Comparison of ENCODE assay signal across 16 cellular contexts in the genomic region with DNA sequence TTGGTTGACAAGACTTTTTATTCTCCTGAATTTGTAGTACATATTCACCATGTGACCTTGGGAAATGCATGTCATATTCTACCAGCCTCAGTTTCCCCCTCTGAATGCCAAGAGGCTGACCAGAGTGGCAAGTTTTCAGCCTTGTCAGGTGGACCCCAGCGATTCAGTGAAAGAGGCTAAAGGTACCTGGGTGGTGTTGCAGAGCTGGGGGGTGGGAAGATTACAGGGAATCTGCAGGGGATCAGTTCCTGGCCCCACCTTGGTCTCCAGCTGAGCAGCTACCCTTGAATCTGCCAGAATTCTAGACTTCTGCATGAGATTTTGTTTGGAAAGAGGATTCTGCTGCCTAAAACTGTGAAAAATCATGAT. TPM values are rescaled to one million over a fixed set of nuclear protein-coding genes. Genes with fewer than 3 reads are reported as not detected.
DNase-seq lines count a peak whose midpoint lies in the region; ATAC-seq and TF ChIP-seq lines count a peak whose summit lies in the region.
"Had no signal": no experiment of that assay in that cellular context is flagged by ENCODE, and none has a peak within 500 bp of the region (broad histone marks: within the 10 kb centered on the region; RNA-seq: fewer than 3 reads in every experiment).

No MANE protein-coding gene starts in this region.

- H3K4me3 Mint-ChIP-seq in activated CD8-positive, alpha-beta memory T cell treated with anti-CD3 and anti-CD28 coated beads, Interleukin-2, amount 10 ng/mL, durations not matched to agents 7 days and 5 days: peak overlapping the region; percentile 58
- H3K4me3 Mint-ChIP-seq in CD4-positive, alpha-beta T cell: peak overlapping the region; percentile 58
- H3K4me3 Mint-ChIP-seq in activated CD4-positive, alpha-beta memory T cell treated with anti-CD3 and anti-CD28 coated beads for 36 hours: peak overlapping the region; percentile 6
- no peak overlapping the region for H3K4me3 Mint-ChIP-seq in memory B cell
- H3K4me3 Mint-ChIP-seq: GM23338 had no signal

- ATAC-seq in activated CD8-positive, alpha-beta memory T cell treated with anti-CD3 and anti-CD28 coated beads, Interleukin-2, amount 10 ng/mL, durations not matched to agents 7 days and 5 days: no peak
- no peak for ATAC-seq in CD4-positive, alpha-beta T cell (ENCODE audit: poor library complexity)
- no peak for ATAC-seq in memory B cell (ENCODE audit: low read depth)
- no peak for ATAC-seq in HG03280 (IDR thresholded peaks at IDR 0.05; ENCODE audit: unreplicated experiment)
- ATAC-seq: GM23338 had no signal

- H3K9me3 ChIP-seq in CD4-positive, alpha-beta T cell (ENCODE audit: control insufficient read depth, low read length): no peaks in the 10 kb centered on the region
- H3K9me3 ChIP-seq: body of pancreas, esophagus muscularis mucosa, lower lobe of right lung had no signal

- peaks cover 26% of the 10 kb centered on the region for H3K4me1 Mint-ChIP-seq in activated CD8-positive, alpha-beta memory T cell treated with anti-CD3 and anti-CD28 coated beads, Interleukin-2, amount 10 ng/mL, durations not matched to agents 7 days and 5 days
- peaks cover 65% of the 10 kb centered on the region for H3K4me1 Mint-ChIP-seq in CD4-positive, alpha-beta T cell (ENCODE audit: low read depth)
- peaks cover 66% of the 10 kb centered on the region for H3K4me1 Mint-ChIP-seq in activated CD4-positive, alpha-beta memory T cell treated with anti-CD3 and anti-CD28 coated beads for 36 hours (ENCODE audit: low read depth)
- peaks cover 35% of the 10 kb centered on the region for H3K4me1 Mint-ChIP-seq in memory B cell
- H3K4me1 Mint-ChIP-seq: GM23338 had no signal

- peaks cover 7% of the 10 kb centered on the region for H3K36me3 Mint-ChIP-seq in activated CD8-positive, alpha-beta memory T cell treated with anti-CD3 and anti-CD28 coated beads, Interleukin-2, amount 10 ng/mL, durations not matched to agents 7 days and 5 days
- H3K36me3 Mint-ChIP-seq in CD4-positive, alpha-beta T cell (ENCODE audit: low read depth): no peaks in the 10 kb centered on the region
- H3K36me3 Mint-ChIP-seq in activated CD4-positive, alpha-beta memory T cell treated with anti-CD3 and anti-CD28 coated beads for 36 hours: no peaks in the 10 kb centered on the region
- no peaks in the 10 kb centered on the region for H3K36me3 Mint-ChIP-seq in memory B cell
- H3K36me3 Mint-ChIP-seq: stimulated activated naive B cell treated with anti-CD40 and anti-IgM and Interleukin-4, amounts not matched to agents 10 μg/mL and 1 μg/mL and 100 μg/mL, for 72 hours had no signal

- no peak for DNase-seq in activated CD8-positive, alpha-beta memory T cell treated with anti-CD3 and anti-CD28 coated beads, Interleukin-2, amount 10 ng/mL, durations not matched to agents 7 days and 5 days
- no peak for DNase-seq in activated CD8-positive, alpha-beta memory T cell treated with anti-CD3 and anti-CD28 coated beads for 24 hours
- DNase-seq in CD4-positive, alpha-beta T cell: no peak
- DNase-seq in activated CD4-positive, alpha-beta memory T cell treated with anti-CD3 and anti-CD28 coated beads for 36 hours: no peak
- DNase-seq in memory B cell (ENCODE audit: low spot score in 2 of 2) (no peak), NCI-H1417 (lab: John Stamatoyannopoulos, UW) (no peak), AG08396 (ENCODE audit: low spot score) (no peak)
- DNase-seq: COR-L47, KG1 had no signal

- H3K27ac Mint-ChIP-seq in activated CD8-positive, alpha-beta memory T cell treated with anti-CD3 and anti-CD28 coated beads, Interleukin-2, amount 10 ng/mL, durations not matched to agents 7 days and 5 days: peak overlapping the region; percentile 94
- H3K27ac Mint-ChIP-seq in CD4-positive, alpha-beta T cell: no peak overlapping the region
- peak overlapping the region; percentile 93 for H3K27ac Mint-ChIP-seq in activated CD4-positive, alpha-beta memory T cell treated with anti-CD3 and anti-CD28 coated beads for 36 hours
- H3K27ac Mint-ChIP-seq in memory B cell: peak overlapping the region; percentile 87
- H3K27ac Mint-ChIP-seq: GM23338 had no signal

- intact Hi-C loops in CD4-positive, alpha-beta T cell (cut with DNase I, micrococcal nuclease): loop anchor here (5.0 to 10.0 kb wide), 3 partner anchors 238 to 328 kb away; a partner anchor contains a TSS
- intact Hi-C loops in activated CD4-positive, alpha-beta memory T cell treated with anti-CD3 and anti-CD28 coated beads for 36 hours (cut with micrococcal nuclease): loop anchor here (10.0 kb wide), 3 partner anchors 331 to 961 kb away; a partner anchor contains a TSS

- H3K27me3 ChIP-seq in CD4-positive, alpha-beta T cell (ENCODE audit: control insufficient read depth, insufficient read depth, low read length): no peaks in the 10 kb centered on the region
- H3K27me3 ChIP-seq: body of pancreas had no signal

- H3K27me3 Mint-ChIP-seq in activated CD8-positive, alpha-beta memory T cell treated with anti-CD3 and anti-CD28 coated beads, Interleukin-2, amount 10 ng/mL, durations not matched to agents 7 days and 5 days: no peaks in the 10 kb centered on the region
- H3K27me3 Mint-ChIP-seq in CD4-positive, alpha-beta T cell: no peaks in the 10 kb centered on the region
- H3K27me3 Mint-ChIP-seq in activated CD4-positive, alpha-beta memory T cell treated with anti-CD3 and anti-CD28 coated beads for 36 hours: no peaks in the 10 kb centered on the region
- H3K27me3 Mint-ChIP-seq in memory B cell: no peaks in the 10 kb centered on the region
- H3K27me3 Mint-ChIP-seq: stimulated activated naive B cell treated with anti-CD40 and anti-IgM and Interleukin-4, amounts not matched to agents 10 μg/mL and 1 μg/mL and 100 μg/mL, for 72 hours had no signal

- CTCF ChIA-PET in activated CD8-positive, alpha-beta memory T cell treated with anti-CD3 and anti-CD28 coated beads, Interleukin-2, amount 10 ng/mL, durations not matched to agents 7 days and 5 days (lab: Charles Lee): interaction anchor here (1.3 to 6.6 kb wide), 9 partner anchors 9 to 358 kb away, joined by 3 to 90 read pairs (median 7); no protein-coding TSS in a partner anchor
- CTCF ChIA-PET in CD4-positive, alpha-beta T cell (lab: Charles Lee): interaction anchor here (0.9 to 1.7 kb wide), 2 partner anchors 13 to 35 kb away, joined by 3 to 6 read pairs; no protein-coding TSS in a partner anchor
- CTCF ChIA-PET in activated CD4-positive, alpha-beta memory T cell treated with anti-CD3 and anti-CD28 coated beads for 36 hours (lab: Charles Lee): interaction anchor here (1.3 to 7.9 kb wide), 6 partner anchors 13 to 396 kb away, joined by 3 to 98 read pairs (median 8); a partner anchor contains a TSS

- TF ChIP-seq CTCF in CD4-positive, alpha-beta T cell (IDR thresholded peaks at IDR 0.05): no peak

- H3K27ac ChIP-seq in CD4-positive, alpha-beta T cell (ENCODE audit: low read depth, low read length): peak overlapping the region; percentile 70
- H3K27ac ChIP-seq: HL-60, lower lobe of right lung had no signal

- H3K9me3 Mint-ChIP-seq in activated CD8-positive, alpha-beta memory T cell treated with anti-CD3 and anti-CD28 coated beads, Interleukin-2, amount 10 ng/mL, durations not matched to agents 7 days and 5 days (ENCODE audit: low read depth): no peaks in the 10 kb centered on the region
- H3K9me3 Mint-ChIP-seq in CD4-positive, alpha-beta T cell: no peaks in the 10 kb centered on the region
- no peaks in the 10 kb centered on the region for H3K9me3 Mint-ChIP-seq in activated CD4-positive, alpha-beta memory T cell treated with anti-CD3 and anti-CD28 coated beads for 36 hours
- H3K9me3 Mint-ChIP-seq in memory B cell: no peaks in the 10 kb centered on the region
- H3K9me3 Mint-ChIP-seq: GM23338; stimulated activated naive B cell treated with anti-CD40 and anti-IgM and Interleukin-4, amounts not matched to agents 10 μg/mL and 1 μg/mL and 100 μg/mL, for 72 hours had no signal

- POLR2A ChIA-PET in CD4-positive, alpha-beta T cell (lab: Charles Lee): interaction anchor here (0.8 to 9.3 kb wide), 7 partner anchors 8 to 153 kb away, joined by 3 to 138 read pairs (median 14); a partner anchor contains a TSS
- POLR2A ChIA-PET in activated CD4-positive, alpha-beta memory T cell treated with anti-CD3 and anti-CD28 coated beads for 36 hours (lab: Charles Lee): interaction anchor here (1.1 to 6.7 kb wide), 4 partner anchors 13 to 39 kb away, joined by 5 to 88 read pairs (median 20); no protein-coding TSS in a partner anchor

RNA-seq across cellular contexts. Expression of a gene that starts 27.9 kb away (rescaled TPM):
- total RNA-seq in activated CD8-positive, alpha-beta memory T cell treated with anti-CD3 and anti-CD28 coated beads, Interleukin-2, amount 10 ng/mL, durations not matched to agents 7 days and 5 days: 1 to 10 TPM; 2.4 to 3.7 TPM
- under 1 TPM; 0.78 to 0.88 TPM for total RNA-seq in CD4-positive, alpha-beta T cell
- under 1 TPM; 0.24 to 0.36 TPM for total RNA-seq in activated CD4-positive, alpha-beta memory T cell treated with anti-CD3 and anti-CD28 coated beads for 36 hours

RNA-seq across cellular contexts. Expression of a gene that starts 40.7 kb away (rescaled TPM):
- total RNA-seq in activated CD8-positive, alpha-beta memory T cell treated with anti-CD3 and anti-CD28 coated beads, Interleukin-2, amount 10 ng/mL, durations not matched to agents 7 days and 5 days: 10 to 100 TPM; 59.8 to 95.2 TPM
- 100 to 1,000 TPM; 112 to 118 TPM for total RNA-seq in CD4-positive, alpha-beta T cell
- 10 to 100 TPM; 25.2 to 25.6 TPM for total RNA-seq in activated CD4-positive, alpha-beta memory T cell treated with anti-CD3 and anti-CD28 coated beads for 36 hours
